ENCODE assay signal across 1 cellular context in genomic region chr4:107072836-107073736, GRCh38.
TF ChIP-seq lines count a peak whose summit lies in the region.

No MANE protein-coding gene starts in this region.

TF ChIP-seq in H1, 55 proteins besides CTCF, POLR2A, EP300 and RAD21:
- TF ChIP-seq RBBP5 (IDR thresholded peaks at IDR 0.05; ENCODE audit: borderline replicate concordance, low read depth, low read length): no peak
- TF ChIP-seq HDAC6 (IDR thresholded peaks at IDR 0.05; ENCODE audit: low read depth, low read length): no peak
- TF ChIP-seq TEAD4 (IDR thresholded peaks at IDR 0.05; ENCODE audit: low read depth, low read length): no peak
- TF ChIP-seq ZNF274 (IDR thresholded peaks at IDR 0.05; ENCODE audit: borderline replicate concordance, extremely low read depth, low read length): no peak
- no peak for TF ChIP-seq TAF7 (optimal IDR thresholded peaks at IDR 0.05; ENCODE audit: borderline replicate concordance, low read depth, low read length)
- no peak for TF ChIP-seq SP1 (IDR thresholded peaks at IDR 0.05; ENCODE audit: low read depth, low read length)
- TF ChIP-seq SUZ12 (IDR thresholded peaks at IDR 0.05; ENCODE audit: low read length): no peak
- no peak for TF ChIP-seq GTF2F1 (IDR thresholded peaks at IDR 0.05; ENCODE audit: borderline replicate concordance, low read depth, low read length)
